In genomic region chr1:44237721-44238457, GRCh38 we compare ENCODE assay signal across 8 cellular contexts. TPM values are rescaled to one million over a fixed set of nuclear protein-coding genes. Genes with fewer than 3 reads are reported as not detected.
DNase-seq lines count a peak whose midpoint lies in the region; ATAC-seq lines count a peak whose summit lies in the region.

No MANE protein-coding gene starts in this region.

- peak; percentile 16 for DNase-seq in NCI-H748 treated with DMSO at 0.1 percent for 48 hours (lab: John Stamatoyannopoulos, UW)
- peak; percentile 79 for DNase-seq in amniotic epithelial cell (ENCODE audit: low read depth)
- peak; percentile 84 to 87 for DNase-seq in left colon
- peak; percentile 19 for DNase-seq in stimulated activated CD8-positive, alpha-beta memory T cell treated with anti-CD3 and anti-CD28 coated beads, Interleukin-12 subunit alpha, Interleukin-12 subunit beta, amount 100 ng/mL, for 4 hours (ENCODE audit: low read depth)
- no peak for DNase-seq in NCI-H345 (lab: John Stamatoyannopoulos, UW)

- intact Hi-C loops in left colon (cut with DNase I, micrococcal nuclease), result no loop called here

- peak; percentile 70 for ATAC-seq in GM18868 (IDR thresholded peaks at IDR 0.05; ENCODE audit: unreplicated experiment)
- ATAC-seq in left colon, result peak; percentile 91
- no peak for ATAC-seq in HG02840 (IDR thresholded peaks at IDR 0.05; ENCODE audit: low FRiP score, unreplicated experiment)
- no peak for ATAC-seq in HG03571 (IDR thresholded peaks at IDR 0.05; ENCODE audit: unreplicated experiment)

RNA-seq across cellular contexts. Expression of gene DMAP1, which starts 24.6 kb away (rescaled TPM):
- total RNA-seq in left colon, result 10 to 100 TPM; 39.0 to 44.4 TPM

Comparison
In these comparisons a context has a peak if more than half of its experiments do, and no peak if none do; other contexts are left out.
1. ATAC-seq: peak in GM18868 (single experiment) and left colon (single experiment); none in HG02840 (single experiment) and HG03571 (single experiment).